Comparison of ENCODE assay signal across 1 cellular context in genomic region chr15:41869770-41870688, GRCh38.
TF ChIP-seq lines count a peak whose summit lies in the region.

No MANE protein-coding gene starts in this region.

TF ChIP-seq in GM23338, 12 proteins besides CTCF, POLR2A, EP300 and RAD21:
- TF ChIP-seq ETS1 (IDR thresholded peaks at IDR 0.05) (no peak), STAT1 (IDR thresholded peaks at IDR 0.05; ENCODE audit: unreplicated experiment) (no peak), JUNB (IDR thresholded peaks at IDR 0.05; ENCODE audit: unreplicated experiment) (no peak), ZNF114 (CRISPR knock-in tag; IDR thresholded peaks at IDR 0.05) (no peak), EZH2phosphoT487 (IDR thresholded peaks at IDR 0.05; ENCODE audit: unreplicated experiment) (no peak), REST (IDR thresholded peaks at IDR 0.05; ENCODE audit: unreplicated experiment) (no peak), EZH2 (IDR thresholded peaks at IDR 0.05; ENCODE audit: low read depth, unreplicated experiment) (no peak), ZNF462 (CRISPR knock-in tag; IDR thresholded peaks at IDR 0.05) (no peak), POLR2AphosphoS5 (IDR thresholded peaks at IDR 0.05; ENCODE audit: low read depth) (no peak), CREB1 (CRISPR knock-in tag; IDR thresholded peaks at IDR 0.05; ENCODE audit: low read depth) (no peak), NANOG (IDR thresholded peaks at IDR 0.05; ENCODE audit: borderline replicate concordance) (no peak), ZNF331 (CRISPR knock-in tag; IDR thresholded peaks at IDR 0.05; ENCODE audit: low read depth) (no peak)
